ENCODE assay signal across 31 cellular contexts in the genomic region with DNA sequence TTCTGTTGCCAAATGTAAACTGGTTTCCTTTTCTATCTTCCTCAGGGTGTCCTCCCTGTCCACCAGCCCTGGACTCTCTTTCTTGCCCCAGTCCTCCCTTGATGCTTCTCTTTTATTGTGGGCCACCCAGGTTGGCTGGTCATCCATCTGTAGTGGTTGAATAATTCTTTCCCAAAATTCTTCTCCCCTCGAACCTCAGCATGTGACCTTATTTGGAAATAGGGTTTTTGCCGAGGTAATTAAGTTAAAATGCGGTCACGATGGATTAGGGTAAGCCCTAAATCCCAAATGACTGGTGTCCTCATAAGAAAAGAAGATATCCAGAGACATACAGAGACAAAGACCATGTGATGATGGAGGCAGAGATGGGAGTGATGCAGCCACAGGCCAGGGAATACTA.
"Had no signal": no experiment of that assay in that cellular context is flagged by ENCODE, and none has a peak within 500 bp of the region (broad histone marks: within the 10 kb centered on the region; RNA-seq: fewer than 3 reads in every experiment).

No MANE protein-coding gene starts in this region.

- DNase-seq: activated CD4-positive, alpha-beta T cell treated with anti-CD3 and anti-CD28 coated beads for 36 hours; activated CD4-positive, alpha-beta T cell treated with anti-CD3 and anti-CD28 coated beads, Interleukin-2, amount 10 ng/mL, durations not matched to agents 7 days and 5 days; activated CD4-positive, alpha-beta T cell treated with anti-CD3 and anti-CD28 coated beads, Interleukin-2, amount 50 U/mL, for 48 hours; activated CD8-positive, alpha-beta T cell treated with anti-CD3 and anti-CD28 coated beads, Interleukin-2, amount 10 ng/mL, durations not matched to agents 7 days and 5 days; activated gamma-delta T cell; activated naive CD4-positive, alpha-beta T cell treated with Interleukin-2 at 50 U/mL for 16 hours; activated T-cell treated with anti-CD3 and anti-CD28 coated beads, Interleukin-2, amount 50 U/mL, for 24 hours; adrenal gland; body of pancreas; NCI-H1105; NCI-H1417 treated with DMSO at 0.1 percent for 48 hours; NCI-H187 treated with DMSO at 0.1 percent for 48 hours; NCI-H2081; NCI-H226; NCI-H446 treated with DMSO at 0.1 percent for 48 hours; NCI-H524; NCI-H69; PC-9; SIG-M5; T1000 had no signal

- H3K27ac Mint-ChIP-seq: activated CD4-positive, alpha-beta T cell treated with anti-CD3 and anti-CD28 coated beads for 36 hours; activated CD4-positive, alpha-beta T cell treated with anti-CD3 and anti-CD28 coated beads, Interleukin-2, amount 10 ng/mL, durations not matched to agents 7 days and 5 days; activated CD8-positive, alpha-beta T cell treated with anti-CD3 and anti-CD28 coated beads, Interleukin-2, amount 10 ng/mL, durations not matched to agents 7 days and 5 days; activated naive CD4-positive, alpha-beta T cell treated with anti-CD3 and anti-CD28 coated beads, Interleukin-2, amount 50 U/mL, for 72 hours; activated T-cell treated with anti-CD3 and anti-CD28 coated beads, Interleukin-2, amount 50 U/mL, for 24 hours; activated T-helper 2 cell treated with anti-CD3 and anti-CD28 coated beads, Interferon-gamma antibody, Interleukin-2, Interleukin-4, amounts not matched to agents 10 μg/mL and 5 μg/mL and 100 μg/mL, durations not matched to agents 14 hours and 24 hours and 36 hours; WTC11 had no signal

- H3K4me1 ChIP-seq: adrenal gland, body of pancreas, breast epithelium had no signal

- ATAC-seq: activated CD4-positive, alpha-beta T cell treated with anti-CD3 and anti-CD28 coated beads for 36 hours; activated CD4-positive, CD25-positive, alpha-beta regulatory T cell treated with anti-CD3 and anti-CD28 coated beads, Interleukin-2, amount 50 U/mL, for 24 hours; activated CD8-positive, alpha-beta T cell treated with anti-CD3 and anti-CD28 coated beads, Interleukin-2, amount 10 ng/mL, durations not matched to agents 7 days and 5 days; activated naive CD4-positive, alpha-beta T cell treated with anti-CD3 and anti-CD28 coated beads, Interleukin-2, amount 50 U/mL, for 72 hours; body of pancreas; K562; Right ventricle myocardium inferior; WTC11 had no signal

- H2AFZ ChIP-seq: PC-9 had no signal

- H3K9me3 Mint-ChIP-seq: activated T-helper 2 cell treated with anti-CD3 and anti-CD28 coated beads, Interferon-gamma antibody, Interleukin-2, Interleukin-4, amounts not matched to agents 10 μg/mL and 5 μg/mL and 100 μg/mL, durations not matched to agents 14 hours and 24 hours and 36 hours had no signal

- H3K27ac ChIP-seq: adrenal gland, body of pancreas, breast epithelium, PC-9, RWPE1, SK-N-MC had no signal

- H3K4me3 Mint-ChIP-seq: activated CD4-positive, alpha-beta T cell treated with anti-CD3 and anti-CD28 coated beads for 36 hours; activated CD4-positive, alpha-beta T cell treated with anti-CD3 and anti-CD28 coated beads, Interleukin-2, amount 10 ng/mL, durations not matched to agents 7 days and 5 days; activated CD8-positive, alpha-beta T cell treated with anti-CD3 and anti-CD28 coated beads, Interleukin-2, amount 10 ng/mL, durations not matched to agents 7 days and 5 days; activated T-cell treated with anti-CD3 and anti-CD28 coated beads, Interleukin-2, amount 50 U/mL, for 24 hours; WTC11 had no signal

- H3K36me3 ChIP-seq: adrenal gland, breast epithelium had no signal

- H3K4me1 Mint-ChIP-seq: activated CD4-positive, alpha-beta T cell treated with anti-CD3 and anti-CD28 coated beads for 36 hours; activated CD4-positive, alpha-beta T cell treated with anti-CD3 and anti-CD28 coated beads, Interleukin-2, amount 10 ng/mL, durations not matched to agents 7 days and 5 days had no signal

- H3K4me3 ChIP-seq: adrenal gland, body of pancreas, breast epithelium, K562, PC-9, SK-N-MC had no signal

- H3K27me3 ChIP-seq: adrenal gland, body of pancreas, breast epithelium had no signal

- FAIRE-seq: astrocyte, K562, RCC 7860 had no signal

- H3K4me2 ChIP-seq: PC-9 had no signal

- H3K27me3 Mint-ChIP-seq: activated CD4-positive, alpha-beta T cell treated with anti-CD3 and anti-CD28 coated beads for 36 hours; activated CD4-positive, alpha-beta T cell treated with anti-CD3 and anti-CD28 coated beads, Interleukin-2, amount 10 ng/mL, durations not matched to agents 7 days and 5 days; activated T-cell treated with anti-CD3 and anti-CD28 coated beads, Interleukin-2, amount 50 U/mL, for 24 hours had no signal
